ENCODE assay signal across 1 cellular context in genomic region chr9:127567898-127568617, GRCh38.
A peak's percentile ranks its signal among the peaks of the same experiment; 100 is the strongest.
TF ChIP-seq lines count a peak whose summit lies in the region.

No MANE protein-coding gene starts in this region.

TF ChIP-seq in A549, 52 proteins besides CTCF, POLR2A, EP300 and RAD21 (continued from another document):
- TF ChIP-seq ATOH8 (CRISPR knock-in tag; IDR thresholded peaks at IDR 0.05; ENCODE audit: low read depth) (no peak), GATA3 (IDR thresholded peaks at IDR 0.05; ENCODE audit: borderline replicate concordance) (peak; percentile 12; the same call in 1 of the 2 replicates), BHLHE40 (IDR thresholded peaks at IDR 0.05; ENCODE audit: low read depth, low read length) (no peak), NR3C1 (IDR thresholded peaks at IDR 0.05) (no peak)
- TF ChIP-seq, protein P1, sequence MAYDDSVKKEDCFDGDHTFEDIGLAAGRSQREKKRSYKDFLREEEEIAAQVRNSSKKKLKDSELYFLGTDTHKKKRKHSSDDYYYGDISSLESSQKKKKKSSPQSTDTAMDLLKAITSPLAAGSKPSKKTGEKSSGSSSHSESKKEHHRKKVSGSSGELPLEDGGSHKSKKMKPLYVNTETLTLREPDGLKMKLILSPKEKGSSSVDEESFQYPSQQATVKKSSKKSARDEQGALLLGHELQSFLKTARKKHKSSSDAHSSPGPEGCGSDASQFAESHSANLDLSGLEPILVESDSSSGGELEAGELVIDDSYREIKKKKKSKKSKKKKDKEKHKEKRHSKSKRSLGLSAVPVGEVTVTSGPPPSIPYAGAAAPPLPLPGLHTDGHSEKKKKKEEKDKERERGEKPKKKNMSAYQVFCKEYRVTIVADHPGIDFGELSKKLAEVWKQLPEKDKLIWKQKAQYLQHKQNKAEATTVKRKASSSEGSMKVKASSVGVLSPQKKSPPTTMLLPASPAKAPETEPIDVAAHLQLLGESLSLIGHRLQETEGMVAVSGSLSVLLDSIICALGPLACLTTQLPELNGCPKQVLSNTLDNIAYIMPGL (CRISPR knock-in tag; IDR thresholded peaks at IDR 0.05; ENCODE audit: borderline replicate concordance): no peak
